16 cellular contexts compared by ENCODE assay signal in genomic region chr14:58733451-58734208, GRCh38.
A peak's percentile ranks its signal among the peaks of the same experiment; 100 is the strongest.
DNase-seq lines count a peak whose midpoint lies in the region; ATAC-seq and TF ChIP-seq lines count a peak whose summit lies in the region.
"Had no signal": no experiment of that assay in that cellular context is flagged by ENCODE, and none has a peak within 500 bp of the region (broad histone marks: within the 10 kb centered on the region; RNA-seq: fewer than 3 reads in every experiment).

No MANE protein-coding gene starts in this region.

- H3K4me3 ChIP-seq in mesendoderm (ENCODE audit: low read length) (no peak overlapping the region), mucosa of descending colon (no peak overlapping the region)
- H3K4me3 ChIP-seq: sigmoid colon had no signal

- H4K8ac ChIP-seq in mesendoderm (ENCODE audit: low read depth, low read length), result no peak overlapping the region

- no peak overlapping the region for H3K18ac ChIP-seq in mesendoderm (ENCODE audit: low read length)

- H3K56ac ChIP-seq in mesendoderm (ENCODE audit: low read length), result no peak overlapping the region

- H3K27me3 ChIP-seq in mesendoderm (ENCODE audit: insufficient read depth, low read length, poor library complexity), result no peaks in the 10 kb centered on the region
- H3K27me3 ChIP-seq: sigmoid colon had no signal

- no peak overlapping the region for H2BK5ac ChIP-seq in mesendoderm (ENCODE audit: low read length)

- no CpG with 5 or more reads among the region's 1 CpG for WGBS in mesendoderm (ENCODE audit: extremely low coverage, insufficient coverage, low lambda C conversion rate)

- no peaks in the 10 kb centered on the region for H3K4me1 ChIP-seq in mesendoderm (ENCODE audit: control insufficient read depth, low read depth, low read length)
- no peaks in the 10 kb centered on the region for H3K4me1 ChIP-seq in mucosa of descending colon (ENCODE audit: low read depth)

- H3K36me3 ChIP-seq in mesendoderm (ENCODE audit: control insufficient read depth, insufficient read depth, low read length) (no peaks in the 10 kb centered on the region), mucosa of descending colon (ENCODE audit: low read depth) (no peaks in the 10 kb centered on the region)
- H3K36me3 ChIP-seq: sigmoid colon had no signal

- peak; percentile 48 for ATAC-seq in GM18498 (IDR thresholded peaks at IDR 0.05; ENCODE audit: unreplicated experiment)
- ATAC-seq in GM18861 (IDR thresholded peaks at IDR 0.05; ENCODE audit: unreplicated experiment), result peak; percentile 86
- peak; percentile 53 for ATAC-seq in GM21717 (IDR thresholded peaks at IDR 0.05; ENCODE audit: unreplicated experiment)
- peak; percentile 89 for ATAC-seq in HG03432 (IDR thresholded peaks at IDR 0.05; ENCODE audit: unreplicated experiment)
- no peak for ATAC-seq in mucosa of descending colon
- no peak for ATAC-seq in HG03095 (IDR thresholded peaks at IDR 0.05; ENCODE audit: unreplicated experiment)
- ATAC-seq: left cardiac atrium; stimulated activated effector memory CD8-positive, alpha-beta T cell treated with anti-CD3 and anti-CD28 coated beads, Interleukin-12 subunit alpha, Interleukin-12 subunit beta, amount 100 ng/mL, for 72 hours had no signal

- no peak overlapping the region for H3K9ac ChIP-seq in mesendoderm (ENCODE audit: low read length)

- no peaks in the 10 kb centered on the region for H3K79me2 ChIP-seq in mesendoderm (ENCODE audit: control insufficient read depth, insufficient read depth, low read length)

- no peak overlapping the region for H3K4ac ChIP-seq in mesendoderm (ENCODE audit: low read depth, low read length)

- H3K79me1 ChIP-seq in mesendoderm (ENCODE audit: low read length), result no peaks in the 10 kb centered on the region

- DNase-seq in mesendoderm (no peak), mucosa of descending colon (no peak), NOMO-1 treated with dmso at 0.1 percent for 144 hours (lab: John Stamatoyannopoulos, UW; ENCODE audit: unreplicated experiment) (no peak)
- DNase-seq: activated CD8-positive, alpha-beta memory T cell treated with anti-CD3 and anti-CD28 coated beads, Interleukin-2, amount 50 U/mL, for 4 hours; hippocampal formation; left cardiac atrium; NCI-H1694; NCI-H524 treated with DMSO at 0.1 percent for 48 hours; sigmoid colon had no signal

- intact Hi-C loops in mucosa of descending colon (cut with DNase I, micrococcal nuclease), result no loop called here

- no peak overlapping the region for H3K4me2 ChIP-seq in mesendoderm (ENCODE audit: low read length)

- TF ChIP-seq CTCF in mucosa of descending colon (IDR thresholded peaks at IDR 0.05), result no peak

- no peak overlapping the region for H3K27ac ChIP-seq in mesendoderm (ENCODE audit: low read depth, low read length)
- H3K27ac ChIP-seq: sigmoid colon, VCaP had no signal

- no peak overlapping the region for H3K23ac ChIP-seq in mesendoderm (ENCODE audit: low read length)

- H2BK120ac ChIP-seq in mesendoderm (ENCODE audit: low read depth, low read length), result no peak overlapping the region

- H2AK5ac ChIP-seq in mesendoderm (ENCODE audit: low read length), result no peak overlapping the region

- H4K5ac ChIP-seq in mesendoderm (ENCODE audit: low read length), result no peak overlapping the region

- H3K9me3 ChIP-seq in mucosa of descending colon, result no peaks in the 10 kb centered on the region
- H3K9me3 ChIP-seq: sigmoid colon had no signal

- no peak overlapping the region for H2BK15ac ChIP-seq in mesendoderm (replicated peaks; ENCODE audit: low read depth)

Comparison
In these comparisons a context has a peak if more than half of its experiments do, and no peak if none do; other contexts are left out.
1. ATAC-seq: peak in GM18498 (single experiment), GM18861 (single experiment), GM21717 (single experiment) and HG03432 (single experiment); none in mucosa of descending colon (single experiment) and HG03095 (single experiment).